In the genomic region with DNA sequence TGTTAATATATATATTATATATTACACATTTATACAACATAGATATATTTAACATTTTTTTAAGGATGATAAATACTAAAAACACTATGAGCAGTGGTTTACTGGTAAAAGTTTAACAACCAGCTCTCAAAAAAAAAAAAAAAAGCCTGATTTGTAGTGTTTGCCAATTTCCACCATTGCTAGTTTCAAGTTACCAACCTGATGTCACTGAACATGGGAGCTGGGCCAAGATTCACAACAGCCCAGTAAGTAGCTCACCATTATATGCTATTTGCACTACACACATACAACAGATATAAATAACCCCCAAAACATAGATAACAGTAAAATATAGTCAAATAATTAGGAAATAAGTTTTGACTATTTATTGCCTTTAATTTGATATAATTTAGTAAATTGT, we compare ENCODE assay signal across 1 cellular context.
TF ChIP-seq lines count a peak whose summit lies in the region.

No MANE protein-coding gene starts in this region.

TF ChIP-seq in SK-N-SH treated with all-trans-retinoic acid at 6 μM for 48 hours, 23 proteins besides CTCF, POLR2A, EP300 and RAD21 (continued from another document):
- TF ChIP-seq POU6F1 (CRISPR knock-in tag; IDR thresholded peaks at IDR 0.05; ENCODE audit: borderline replicate concordance, low read depth) (no peak), CSDC2 (CRISPR knock-in tag; IDR thresholded peaks at IDR 0.05) (no peak), ZNF565 (CRISPR knock-in tag; conservative IDR thresholded peaks at IDR 0.05; ENCODE audit: low read depth) (no peak), CREB5 (CRISPR knock-in tag; IDR thresholded peaks at IDR 0.05; ENCODE audit: low read depth) (no peak), ISL1 (CRISPR knock-in tag; IDR thresholded peaks at IDR 0.05) (no peak), RARB (CRISPR knock-in tag; IDR thresholded peaks at IDR 0.05) (no peak)
TF ChIP-seq in SK-N-SH treated with all-trans-retinoic acid at 6 μM for 48 hours: peak in this region for 0.
